8 cellular contexts compared by ENCODE assay signal in the genomic region with DNA sequence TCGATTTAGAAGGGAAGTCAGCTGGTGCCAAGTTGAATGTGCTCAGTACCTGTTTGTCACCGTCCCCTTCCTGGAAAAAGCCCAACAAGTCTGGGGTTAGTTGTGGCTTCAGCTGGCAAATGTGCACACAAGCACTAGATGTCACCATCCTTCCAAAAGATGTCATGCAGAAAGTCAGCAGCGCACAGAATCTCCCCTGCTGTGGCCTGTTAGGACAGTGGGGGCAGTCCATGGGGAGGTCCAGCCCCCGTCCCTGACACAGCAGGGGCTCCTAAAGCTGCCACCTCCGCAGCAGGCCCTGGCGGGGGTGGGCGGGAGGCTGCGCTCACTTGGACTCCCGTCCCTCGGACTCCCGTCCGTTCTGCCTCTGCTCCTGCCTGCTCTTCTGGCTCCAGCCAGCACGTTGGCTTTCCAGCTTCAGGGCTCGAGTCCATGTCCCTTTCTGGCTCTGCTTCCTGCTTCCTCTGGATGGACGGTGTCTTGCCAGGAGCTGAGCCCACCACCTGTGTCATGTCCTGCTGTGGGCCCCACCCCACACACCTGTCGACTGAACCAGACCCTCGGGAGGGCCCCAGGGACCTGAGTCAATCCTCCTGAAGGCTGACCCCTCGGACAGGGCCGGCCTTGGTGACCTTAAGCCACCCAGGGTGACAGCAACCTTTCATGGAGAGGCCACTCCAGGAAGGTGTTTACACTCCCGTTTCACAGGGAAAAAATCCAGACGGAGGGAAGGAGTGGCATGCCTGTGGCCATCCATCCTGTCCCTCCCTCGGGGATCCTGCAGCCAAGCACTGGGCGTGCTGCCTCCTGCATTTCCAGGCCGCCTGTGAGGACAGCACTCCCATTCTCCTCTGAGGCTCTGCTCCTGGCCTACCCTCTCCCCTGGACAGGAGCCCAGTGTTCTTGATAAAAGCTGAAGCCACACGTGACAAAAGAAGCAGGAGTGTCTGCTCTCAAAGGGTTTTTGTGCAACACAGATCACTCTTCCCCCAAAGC. TPM values are rescaled to one million over a fixed set of nuclear protein-coding genes. Genes with fewer than 3 reads are reported as not detected.
A peak's percentile ranks its signal among the peaks of the same experiment; 100 is the strongest.
DNase-seq lines count a peak whose midpoint lies in the region; TF ChIP-seq lines count a peak whose summit lies in the region.

No MANE protein-coding gene starts in this region.

- H3K27me3 Mint-ChIP-seq in endothelial cell (ENCODE audit: unreplicated experiment), result no peaks in the 10 kb centered on the region
- H3K27me3 Mint-ChIP-seq in stimulated activated naive CD8-positive, alpha-beta T cell treated with anti-CD3 and anti-CD28 coated beads, Interleukin-15, Interleukin-2, amounts not matched to agents 100 ng/mL and 50 ng/mL, for 24 hours, result no peaks in the 10 kb centered on the region

- no peaks in the 10 kb centered on the region for H3K9me3 Mint-ChIP-seq in endothelial cell (ENCODE audit: unreplicated experiment)
- no peaks in the 10 kb centered on the region for H3K9me3 Mint-ChIP-seq in stimulated activated naive CD8-positive, alpha-beta T cell treated with anti-CD3 and anti-CD28 coated beads, Interleukin-15, Interleukin-2, amounts not matched to agents 100 ng/mL and 50 ng/mL, for 24 hours

- no peak overlapping the region for H3K4me3 Mint-ChIP-seq in endothelial cell (ENCODE audit: unreplicated experiment)
- no peak overlapping the region for H3K4me3 Mint-ChIP-seq in stimulated activated naive CD8-positive, alpha-beta T cell treated with anti-CD3 and anti-CD28 coated beads, Interleukin-15, Interleukin-2, amounts not matched to agents 100 ng/mL and 50 ng/mL, for 24 hours

- DNase-seq in GM03348 (ENCODE audit: low spot score) (peak; percentile 81), MV-4-11 (lab: John Stamatoyannopoulos, UW) (peak; percentile 43), endothelial cell (ENCODE audit: low spot score) (peak; percentile 36), midbrain (lab: John Stamatoyannopoulos, UW) (peak; percentile 50), AML-193 (lab: John Stamatoyannopoulos, UW) (no peak), germinal center (ENCODE audit: low spot score) (no peak)
- DNase-seq in activated CD4-positive, alpha-beta T cell treated with anti-CD3 and anti-CD28 coated beads for 4 hours, result peak; percentile 37 to 41

- peaks cover 7% of the 10 kb centered on the region for H3K4me1 Mint-ChIP-seq in endothelial cell (ENCODE audit: unreplicated experiment)
- peaks cover 5% of the 10 kb centered on the region for H3K4me1 Mint-ChIP-seq in stimulated activated naive CD8-positive, alpha-beta T cell treated with anti-CD3 and anti-CD28 coated beads, Interleukin-15, Interleukin-2, amounts not matched to agents 100 ng/mL and 50 ng/mL, for 24 hours (ENCODE audit: low read depth)

- H3K27ac Mint-ChIP-seq in endothelial cell (ENCODE audit: unreplicated experiment), result no peak overlapping the region
- H3K27ac Mint-ChIP-seq in stimulated activated naive CD8-positive, alpha-beta T cell treated with anti-CD3 and anti-CD28 coated beads, Interleukin-15, Interleukin-2, amounts not matched to agents 100 ng/mL and 50 ng/mL, for 24 hours, result peak overlapping the region; percentile 65

- H3K36me3 Mint-ChIP-seq in endothelial cell (ENCODE audit: low read depth, unreplicated experiment), result peaks cover 3% of the 10 kb centered on the region
- no peaks in the 10 kb centered on the region for H3K36me3 Mint-ChIP-seq in stimulated activated naive CD8-positive, alpha-beta T cell treated with anti-CD3 and anti-CD28 coated beads, Interleukin-15, Interleukin-2, amounts not matched to agents 100 ng/mL and 50 ng/mL, for 24 hours (ENCODE audit: low read depth)

- no peak for TF ChIP-seq CTCF in endothelial cell (IDR thresholded peaks at IDR 0.05; ENCODE audit: unreplicated experiment)

RNA-seq across cellular contexts. Expression of gene RAB17, which starts 8.5 kb away (rescaled TPM):
- 1.5 TPM for total RNA-seq in endothelial cell (ENCODE audit: unreplicated experiment)

RNA-seq across cellular contexts. Expression of gene PRLH, which starts 15.7 kb away (rescaled TPM):
- total RNA-seq in endothelial cell (ENCODE audit: unreplicated experiment), result not detected

RNA-seq across cellular contexts. Expression of gene LRRFIP1, which starts 45.3 kb away (rescaled TPM):
- 105 TPM for total RNA-seq in endothelial cell (ENCODE audit: unreplicated experiment)

Comparison
In these comparisons a context has a peak if more than half of its experiments do, and no peak if none do; other contexts are left out.
1. DNase-seq: peak in GM03348 (single experiment), MV-4-11 (single experiment), activated CD4-positive, alpha-beta T cell treated with anti-CD3 and anti-CD28 coated beads for 4 hours (2 of 2), endothelial cell (single experiment) and midbrain (single experiment); none in AML-193 (0 of 2) and germinal center (single experiment).